Comparison of ENCODE assay signal across 21 cellular contexts in genomic region chr5:78515665-78516064, GRCh38.
DNase-seq lines count a peak whose midpoint lies in the region; TF ChIP-seq lines count a peak whose summit lies in the region.
"Had no signal": no experiment of that assay in that cellular context is flagged by ENCODE, and none has a peak within 500 bp of the region (broad histone marks: within the 10 kb centered on the region; RNA-seq: fewer than 3 reads in every experiment).

No MANE protein-coding gene starts in this region.

- peaks cover 64% of the 10 kb centered on the region for H3K4me1 Mint-ChIP-seq in nephron progenitor cell
- H3K4me1 Mint-ChIP-seq in activated CD4-positive, alpha-beta T cell treated with anti-CD3 and anti-CD28 coated beads, Interleukin-2, amount 10 ng/mL, durations not matched to agents 24 days and 14 days: peaks cover under 1% of the 10 kb centered on the region
- H3K4me1 Mint-ChIP-seq: activated naive CD4-positive, alpha-beta T cell treated with anti-CD3 and anti-CD28 coated beads, Interleukin-2, amount 50 U/mL, for 24 hours; stimulated activated naive CD8-positive, alpha-beta T cell treated with anti-CD3 and anti-CD28 coated beads, Interleukin-15, amount 100 ng/mL, for 72 hours had no signal

- peaks cover 0 to 11% of the 10 kb centered on the region in 2 donors for H3K4me1 ChIP-seq in breast epithelium

- intact Hi-C loops in breast epithelium (cut with DNase I; ENCODE audit: low total_unique reads): no loop called here
- intact Hi-C loops in activated CD4-positive, alpha-beta T cell treated with anti-CD3 and anti-CD28 coated beads, Interleukin-2, amount 10 ng/mL, durations not matched to agents 24 days and 14 days (cut with micrococcal nuclease): no loop called here

- peaks cover 76% of the 10 kb centered on the region for H3K36me3 Mint-ChIP-seq in nephron progenitor cell (ENCODE audit: low read depth)
- H3K36me3 Mint-ChIP-seq in activated CD4-positive, alpha-beta T cell treated with anti-CD3 and anti-CD28 coated beads, Interleukin-2, amount 10 ng/mL, durations not matched to agents 24 days and 14 days (ENCODE audit: low read depth): no peaks in the 10 kb centered on the region
- H3K36me3 Mint-ChIP-seq: activated naive CD4-positive, alpha-beta T cell treated with anti-CD3 and anti-CD28 coated beads, Interleukin-2, amount 50 U/mL, for 24 hours had no signal

- H3K27me3 Mint-ChIP-seq in nephron progenitor cell (ENCODE audit: low read depth, poor library complexity): no peaks in the 10 kb centered on the region
- H3K27me3 Mint-ChIP-seq in activated CD4-positive, alpha-beta T cell treated with anti-CD3 and anti-CD28 coated beads, Interleukin-2, amount 10 ng/mL, durations not matched to agents 24 days and 14 days: peaks cover 50% of the 10 kb centered on the region

- peak overlapping the region; percentile 52 to 74 for H3K27ac ChIP-seq in breast epithelium
- H3K27ac ChIP-seq: pancreas, thyroid gland had no signal

- DNase-seq in ELF-1 (ENCODE audit: low read depth, low spot score) (peak; percentile 52), NCI-H524 (lab: John Stamatoyannopoulos, UW) (peak; percentile 28 to 77), breast epithelium (ENCODE audit: low spot score in 2 of 2) (no peak), nephron progenitor cell (no peak), hepatic stellate cell (ENCODE audit: low spot score) (no peak), NCI-H510A treated with DMSO at 0.1 percent for 48 hours (lab: John Stamatoyannopoulos, UW) (no peak), NCI-H1105 (lab: John Stamatoyannopoulos, UW) (no peak)
- DNase-seq in activated CD4-positive, alpha-beta T cell treated with anti-CD3 and anti-CD28 coated beads, Interleukin-2, amount 10 ng/mL, durations not matched to agents 24 days and 14 days: no peak
- DNase-seq: anterior cingulate cortex; dermis blood vessel endothelial cell; left cardiac atrium; naive thymus-derived CD8-positive, alpha-beta T cell; NCI-H1092 treated with DMSO at 0.1 percent for 48 hours; NCI-H2081; NCI-H345; pancreas; right cardiac atrium; stimulated activated naive CD8-positive, alpha-beta T cell treated with anti-CD3 and anti-CD28 coated beads, Interleukin-15, amount 100 ng/mL, for 72 hours; thyroid gland had no signal

- TF ChIP-seq CTCF in breast epithelium (IDR thresholded peaks at IDR 0.05) (no peak), nephron progenitor cell (IDR thresholded peaks at IDR 0.05) (no peak)

- no peak overlapping the region for H3K4me3 ChIP-seq in breast epithelium
- H3K4me3 ChIP-seq: pancreas, thyroid gland had no signal

- no peaks in the 10 kb centered on the region for H3K27me3 ChIP-seq in breast epithelium
- H3K27me3 ChIP-seq: pancreas, thyroid gland had no signal

- H3K4me3 Mint-ChIP-seq in nephron progenitor cell: no peak overlapping the region
- H3K4me3 Mint-ChIP-seq in activated CD4-positive, alpha-beta T cell treated with anti-CD3 and anti-CD28 coated beads, Interleukin-2, amount 10 ng/mL, durations not matched to agents 24 days and 14 days: no peak overlapping the region
- H3K4me3 Mint-ChIP-seq: activated naive CD4-positive, alpha-beta T cell treated with anti-CD3 and anti-CD28 coated beads, Interleukin-2, amount 50 U/mL, for 24 hours; naive thymus-derived CD8-positive, alpha-beta T cell; stimulated activated naive CD8-positive, alpha-beta T cell treated with anti-CD3 and anti-CD28 coated beads, Interleukin-15, amount 100 ng/mL, for 72 hours; T-helper 2 cell treated with Interferon-gamma antibody and Interleukin-4, amounts not matched to agents 5 μg/mL and 100 μg/mL, for 36 hours had no signal

- no peaks in the 10 kb centered on the region for H3K36me3 ChIP-seq in breast epithelium
- H3K36me3 ChIP-seq: pancreas, thyroid gland had no signal

- TF ChIP-seq POLR2A in breast epithelium (IDR thresholded peaks at IDR 0.05): no peak

- no peaks in the 10 kb centered on the region for H3K9me3 ChIP-seq in breast epithelium
- H3K9me3 ChIP-seq: pancreas, thyroid gland had no signal

- H3K9me3 Mint-ChIP-seq in nephron progenitor cell: peaks cover 47% of the 10 kb centered on the region
- no peaks in the 10 kb centered on the region for H3K9me3 Mint-ChIP-seq in activated CD4-positive, alpha-beta T cell treated with anti-CD3 and anti-CD28 coated beads, Interleukin-2, amount 10 ng/mL, durations not matched to agents 24 days and 14 days
- H3K9me3 Mint-ChIP-seq: activated naive CD4-positive, alpha-beta T cell treated with anti-CD3 and anti-CD28 coated beads, Interleukin-2, amount 50 U/mL, for 24 hours; naive thymus-derived CD8-positive, alpha-beta T cell; stimulated activated naive CD8-positive, alpha-beta T cell treated with anti-CD3 and anti-CD28 coated beads, Interleukin-15, amount 100 ng/mL, for 72 hours; T-helper 2 cell treated with Interferon-gamma antibody and Interleukin-4, amounts not matched to agents 5 μg/mL and 100 μg/mL, for 36 hours had no signal

- peak overlapping the region; percentile 39 for H3K27ac Mint-ChIP-seq in nephron progenitor cell
- no peak overlapping the region for H3K27ac Mint-ChIP-seq in activated CD4-positive, alpha-beta T cell treated with anti-CD3 and anti-CD28 coated beads, Interleukin-2, amount 10 ng/mL, durations not matched to agents 24 days and 14 days
- H3K27ac Mint-ChIP-seq: activated naive CD4-positive, alpha-beta T cell treated with anti-CD3 and anti-CD28 coated beads, Interleukin-2, amount 50 U/mL, for 24 hours; naive thymus-derived CD8-positive, alpha-beta T cell; stimulated activated naive CD8-positive, alpha-beta T cell treated with anti-CD3 and anti-CD28 coated beads, Interleukin-15, amount 100 ng/mL, for 72 hours; T-helper 2 cell treated with Interferon-gamma antibody and Interleukin-4, amounts not matched to agents 5 μg/mL and 100 μg/mL, for 36 hours had no signal

Comparison
In these comparisons a context has a peak if more than half of its experiments do, and no peak if none do; other contexts are left out.
1. DNase-seq: peak in ELF-1 (single experiment) and NCI-H524 (2 of 2); none in breast epithelium (0 of 2), nephron progenitor cell (single experiment), activated CD4-positive, alpha-beta T cell treated with anti-CD3 and anti-CD28 coated beads, Interleukin-2, amount 10 ng/mL, durations not matched to agents 24 days and 14 days (single experiment), hepatic stellate cell (single experiment), NCI-H510A treated with DMSO at 0.1 percent for 48 hours (single experiment) and NCI-H1105 (single experiment).